1 cellular context compared by ENCODE assay signal in genomic region chr17:1588781-1589585, GRCh38.
A peak's percentile ranks its signal among the peaks of the same experiment; 100 is the strongest.
TF ChIP-seq lines count a peak whose summit lies in the region.

No MANE protein-coding gene starts in this region.

TF ChIP-seq in K562, 482 proteins besides CTCF, POLR2A, EP300 and RAD21:
- TF ChIP-seq HMBOX1 (IDR thresholded peaks at IDR 0.05) (no peak), RFX5 (IDR thresholded peaks at IDR 0.05; ENCODE audit: low read depth, low read length) (no peak), ZNF143 (CRISPR knock-in tag; IDR thresholded peaks at IDR 0.05) (no peak), TOE1 (IDR thresholded peaks at IDR 0.05; ENCODE audit: borderline replicate concordance) (no peak), TOE1 (CRISPR knock-in tag; IDR thresholded peaks at IDR 0.05; ENCODE audit: borderline replicate concordance, low read depth) (no peak), ZNF354B (CRISPR knock-in tag; IDR thresholded peaks at IDR 0.05) (no peak), ELK3 (CRISPR knock-in tag; IDR thresholded peaks at IDR 0.05) (no peak), NCOA2 (IDR thresholded peaks at IDR 0.05; ENCODE audit: partially characterized antibody in 2 of 2) (no peak), ZBTB33 (CRISPR knock-in tag; IDR thresholded peaks at IDR 0.05) (0 out of 2 replicates have a peak, but pooled peaks have one; percentile 15), NEUROD1 (IDR thresholded peaks at IDR 0.05; ENCODE audit: borderline replicate concordance, low read depth, low read length, partially characterized antibody) (no peak), ZNF551 (CRISPR knock-in tag; IDR thresholded peaks at IDR 0.05) (no peak), PURB (CRISPR knock-in tag; IDR thresholded peaks at IDR 0.05; ENCODE audit: low read depth) (no peak), MAFF (IDR thresholded peaks at IDR 0.05; ENCODE audit: low read length) (peak; percentile 95), ZNF121 (CRISPR knock-in tag; conservative IDR thresholded peaks at IDR 0.05) (peak; percentile 62), ZNF785 (CRISPR knock-in tag; IDR thresholded peaks at IDR 0.05) (no peak), ZNF134 (CRISPR knock-in tag; conservative IDR thresholded peaks at IDR 0.05) (no peak), MAFG (tag; conservative IDR thresholded peaks at IDR 0.05) (peak; percentile 91), PHF8 (IDR thresholded peaks at IDR 0.05; ENCODE audit: borderline replicate concordance, low read length) (no peak), KLF13 (tag; IDR thresholded peaks at IDR 0.05; ENCODE audit: borderline replicate concordance, low read depth) (no peak), MGA (IDR thresholded peaks at IDR 0.05) (no peak), TAF7 (tag; IDR thresholded peaks at IDR 0.05) (no peak), ZNF316 (IDR thresholded peaks at IDR 0.05) (peak; percentile 96), MAFK (IDR thresholded peaks at IDR 0.05; ENCODE audit: low read length) (peak; percentile 95), THRB (CRISPR knock-in tag; conservative IDR thresholded peaks at IDR 0.05) (no peak), BCLAF1 (IDR thresholded peaks at IDR 0.05; ENCODE audit: borderline replicate concordance in 1 of 2, control insufficient read depth in 1 of 2, low read depth in 2 of 2, low read length in 1 of 2) (no peak), MCM3 (IDR thresholded peaks at IDR 0.05) (no peak), C11orf30 (IDR thresholded peaks at IDR 0.05; ENCODE audit: low read depth) (peak; percentile 95)
